Comparison of ENCODE assay signal across 1 cellular context in the genomic region with DNA sequence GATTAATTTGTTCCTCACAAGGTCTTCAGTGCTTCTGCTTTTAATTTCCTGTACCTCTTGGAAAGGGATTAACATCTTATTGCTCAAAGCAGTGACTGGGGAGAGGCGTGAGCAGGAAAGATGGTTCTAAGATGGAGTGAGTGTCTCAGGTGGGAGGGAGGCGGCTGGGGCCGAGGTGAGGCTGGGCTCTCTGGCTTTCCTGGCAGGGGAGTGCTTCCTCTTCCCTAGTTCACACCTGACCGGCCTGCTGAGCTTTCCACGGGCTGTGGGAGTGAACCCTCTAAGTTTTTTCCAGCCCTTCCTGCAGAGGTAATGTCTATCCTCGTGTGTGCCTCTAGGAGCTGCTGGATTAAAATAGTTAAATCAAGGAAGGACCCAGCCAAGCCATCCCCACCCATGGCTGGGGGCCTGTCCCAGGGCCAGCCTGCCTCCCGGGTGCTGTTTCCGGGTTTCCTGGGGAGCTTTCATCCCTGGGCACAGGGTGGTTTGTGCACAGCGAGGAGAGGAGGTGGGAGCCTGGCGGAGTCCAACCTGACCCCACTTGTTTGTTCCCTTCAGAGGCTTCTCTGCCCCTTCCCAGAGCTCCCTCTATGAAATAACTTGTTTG.
TF ChIP-seq lines count a peak whose summit lies in the region.

No MANE protein-coding gene starts in this region.

TF ChIP-seq in WTC11, 78 proteins besides CTCF, POLR2A, EP300 and RAD21 (continued from another document):
- TF ChIP-seq, protein P1, sequence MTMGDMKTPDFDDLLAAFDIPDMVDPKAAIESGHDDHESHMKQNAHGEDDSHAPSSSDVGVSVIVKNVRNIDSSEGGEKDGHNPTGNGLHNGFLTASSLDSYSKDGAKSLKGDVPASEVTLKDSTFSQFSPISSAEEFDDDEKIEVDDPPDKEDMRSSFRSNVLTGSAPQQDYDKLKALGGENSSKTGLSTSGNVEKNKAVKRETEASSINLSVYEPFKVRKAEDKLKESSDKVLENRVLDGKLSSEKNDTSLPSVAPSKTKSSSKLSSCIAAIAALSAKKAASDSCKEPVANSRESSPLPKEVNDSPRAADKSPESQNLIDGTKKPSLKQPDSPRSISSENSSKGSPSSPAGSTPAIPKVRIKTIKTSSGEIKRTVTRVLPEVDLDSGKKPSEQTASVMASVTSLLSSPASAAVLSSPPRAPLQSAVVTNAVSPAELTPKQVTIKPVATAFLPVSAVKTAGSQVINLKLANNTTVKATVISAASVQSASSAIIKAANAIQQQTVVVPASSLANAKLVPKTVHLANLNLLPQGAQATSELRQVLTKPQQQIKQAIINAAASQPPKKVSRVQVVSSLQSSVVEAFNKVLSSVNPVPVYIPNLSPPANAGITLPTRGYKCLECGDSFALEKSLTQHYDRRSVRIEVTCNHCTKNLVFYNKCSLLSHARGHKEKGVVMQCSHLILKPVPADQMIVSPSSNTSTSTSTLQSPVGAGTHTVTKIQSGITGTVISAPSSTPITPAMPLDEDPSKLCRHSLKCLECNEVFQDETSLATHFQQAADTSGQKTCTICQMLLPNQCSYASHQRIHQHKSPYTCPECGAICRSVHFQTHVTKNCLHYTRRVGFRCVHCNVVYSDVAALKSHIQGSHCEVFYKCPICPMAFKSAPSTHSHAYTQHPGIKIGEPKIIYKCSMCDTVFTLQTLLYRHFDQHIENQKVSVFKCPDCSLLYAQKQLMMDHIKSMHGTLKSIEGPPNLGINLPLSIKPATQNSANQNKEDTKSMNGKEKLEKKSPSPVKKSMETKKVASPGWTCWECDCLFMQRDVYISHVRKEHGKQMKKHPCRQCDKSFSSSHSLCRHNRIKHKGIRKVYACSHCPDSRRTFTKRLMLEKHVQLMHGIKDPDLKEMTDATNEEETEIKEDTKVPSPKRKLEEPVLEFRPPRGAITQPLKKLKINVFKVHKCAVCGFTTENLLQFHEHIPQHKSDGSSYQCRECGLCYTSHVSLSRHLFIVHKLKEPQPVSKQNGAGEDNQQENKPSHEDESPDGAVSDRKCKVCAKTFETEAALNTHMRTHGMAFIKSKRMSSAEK (CRISPR knock-in tag; IDR thresholded peaks at IDR 0.05; ENCODE audit: borderline replicate concordance) = no peak
- TF ChIP-seq, protein P2, sequence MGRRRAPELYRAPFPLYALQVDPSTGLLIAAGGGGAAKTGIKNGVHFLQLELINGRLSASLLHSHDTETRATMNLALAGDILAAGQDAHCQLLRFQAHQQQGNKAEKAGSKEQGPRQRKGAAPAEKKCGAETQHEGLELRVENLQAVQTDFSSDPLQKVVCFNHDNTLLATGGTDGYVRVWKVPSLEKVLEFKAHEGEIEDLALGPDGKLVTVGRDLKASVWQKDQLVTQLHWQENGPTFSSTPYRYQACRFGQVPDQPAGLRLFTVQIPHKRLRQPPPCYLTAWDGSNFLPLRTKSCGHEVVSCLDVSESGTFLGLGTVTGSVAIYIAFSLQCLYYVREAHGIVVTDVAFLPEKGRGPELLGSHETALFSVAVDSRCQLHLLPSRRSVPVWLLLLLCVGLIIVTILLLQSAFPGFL (CRISPR knock-in tag; IDR thresholded peaks at IDR 0.05; ENCODE audit: borderline replicate concordance) = no peak
- no peak for TF ChIP-seq SP1 (CRISPR knock-in tag; conservative IDR thresholded peaks at IDR 0.05)
